ENCODE assay signal across 8 cellular contexts in genomic region chr14:88793259-88793625, GRCh38. TPM values are rescaled to one million over a fixed set of nuclear protein-coding genes. Genes with fewer than 3 reads are reported as not detected.
DNase-seq lines count a peak whose midpoint lies in the region; ATAC-seq and TF ChIP-seq lines count a peak whose summit lies in the region.

No MANE protein-coding gene starts in this region.

- H4K20me1 ChIP-seq in DOHH2 (ENCODE audit: control insufficient read depth, insufficient read depth, low read depth, low read length), result no peaks in the 10 kb centered on the region

- no peaks in the 10 kb centered on the region for H3K9me2 ChIP-seq in DOHH2 (replicated peaks; ENCODE audit: control insufficient read depth, low read length)

- peak in 1 of 34 experiments; percentile 1 for DNase-seq in T-cell
- DNase-seq in fibroblast of villous mesenchyme (ENCODE audit: low read depth), result no peak
- no peak for DNase-seq in progenitor cell of endocrine pancreas (ENCODE audit: low spot score, unreplicated experiment)
- DNase-seq in H4 (ENCODE audit: low spot score), result no peak

- TF ChIP-seq CTCF in DOHH2 (IDR thresholded peaks at IDR 0.05; ENCODE audit: low read depth, low read length, poor library complexity, severe bottlenecking) (no peak), fibroblast of villous mesenchyme (IDR thresholded peaks at IDR 0.05; ENCODE audit: insufficient read depth, low read depth, low read length) (no peak), progenitor cell of endocrine pancreas (IDR thresholded peaks at IDR 0.05; ENCODE audit: unreplicated experiment) (no peak)

- H3K27me3 ChIP-seq in DOHH2 (ENCODE audit: control insufficient read depth, low read length), result peaks cover 13% of the 10 kb centered on the region

- CTCF ChIA-PET in T-cell (lab: Charles Lee), result interaction anchor here in 1 of 2 donors (1.0 to 1.1 kb wide), 2 partner anchors 32 to 59 kb away, joined by 3 to 7 read pairs; partner anchors contain the start of gene TTC8

- H3K4me2 ChIP-seq in DOHH2 (ENCODE audit: low read length), result peak overlapping the region; percentile 88

- H3K4me3 Mint-ChIP-seq in T-cell (peak overlapping the region; percentile 79 to 81 (median 81)), progenitor cell of endocrine pancreas (ENCODE audit: low read depth) (peak overlapping the region; percentile 80)

- H3K4me3 ChIP-seq in DOHH2 (ENCODE audit: low read length), result peak overlapping the region; percentile 86
- peak overlapping the region; percentile 61 for H3K4me3 ChIP-seq in fibroblast of villous mesenchyme (ENCODE audit: low read depth, low read length)

- H3K27ac ChIP-seq in DOHH2 (ENCODE audit: low read depth, low read length), result peak overlapping the region; percentile 52

- H3K36me3 Mint-ChIP-seq in T-cell, result no peaks in the 10 kb centered on the region
- H3K36me3 Mint-ChIP-seq in progenitor cell of endocrine pancreas (ENCODE audit: insufficient read depth), result no peaks in the 10 kb centered on the region

- H3K9me3 ChIP-seq in DOHH2 (ENCODE audit: control insufficient read depth, insufficient read depth, low read length), result no peaks in the 10 kb centered on the region

- H3K4me1 Mint-ChIP-seq in T-cell (peaks cover 22 to 29% (median 24%) of the 10 kb centered on the region in 3 donors), progenitor cell of endocrine pancreas (ENCODE audit: low read depth) (peaks cover 2% of the 10 kb centered on the region)

- H3K79me2 ChIP-seq in DOHH2 (ENCODE audit: control insufficient read depth, low read length), result peaks cover 4% of the 10 kb centered on the region; the same call in 1 of the 2 replicates

- H3K9me3 Mint-ChIP-seq in T-cell, result no peaks in the 10 kb centered on the region
- H3K9me3 Mint-ChIP-seq in progenitor cell of endocrine pancreas (ENCODE audit: low read depth), result no peaks in the 10 kb centered on the region

- H3K27ac Mint-ChIP-seq in T-cell (peak overlapping the region in 1 of 2 donors; percentile 76), progenitor cell of endocrine pancreas (peak overlapping the region; percentile 91)

- peaks cover 13% of the 10 kb centered on the region; the same call in 1 of the 2 replicates for H3F3A ChIP-seq in DOHH2 (ENCODE audit: control insufficient read depth, insufficient read depth)

- ATAC-seq in T-cell (replicated peaks in 1 of 4), result no peak
- no peak for ATAC-seq in HG02678 (IDR thresholded peaks at IDR 0.05; ENCODE audit: unreplicated experiment)
- no peak for ATAC-seq in HG03097 (IDR thresholded peaks at IDR 0.05; ENCODE audit: low FRiP score, unreplicated experiment)
- no peak for ATAC-seq in GM19463 (IDR thresholded peaks at IDR 0.05; ENCODE audit: unreplicated experiment)

- H3K4me1 ChIP-seq in DOHH2 (ENCODE audit: control insufficient read depth, low read length), result peaks cover 28% of the 10 kb centered on the region

- POLR2A ChIA-PET in T-cell (lab: Charles Lee), result no interaction called here

- H3K27me3 Mint-ChIP-seq in T-cell (peaks cover 0 to 3% of the 10 kb centered on the region in 2 donors), progenitor cell of endocrine pancreas (peaks cover 11% of the 10 kb centered on the region)

- no peaks in the 10 kb centered on the region for H3K36me3 ChIP-seq in DOHH2 (ENCODE audit: control insufficient read depth, low read length)

RNA-seq across cellular contexts. Expression of gene EML5, which starts 0.5 kb away (rescaled TPM):
- total RNA-seq in T-cell, result 1 to 10 TPM; 4.0 to 5.5 (median 4.9) TPM
- 0.32 and 0.86 TPM in 2 replicates for total RNA-seq in fibroblast of villous mesenchyme
- total RNA-seq in progenitor cell of endocrine pancreas, result 6.0 and 6.1 TPM in 2 replicates
- 0.43 and 0.58 TPM in 2 replicates for total RNA-seq in H4 (2014; rRNA removed; shearing (Covaris generic))

RNA-seq across cellular contexts. Expression of gene TTC8, which starts 31.2 kb away (rescaled TPM):
- total RNA-seq in T-cell (1 to 10 TPM in 4 of 5 donors, under 1 TPM in 1; 0.75 to 2.7 (median 2.1) TPM), fibroblast of villous mesenchyme (23.8 and 28.1 TPM in 2 replicates), progenitor cell of endocrine pancreas (29.7 and 30.0 TPM in 2 replicates)
- 21.8 and 27.8 TPM in 2 replicates for total RNA-seq in H4 (2014; rRNA removed; shearing (Covaris generic))
